In genomic region chr2:150919899-150920298, GRCh38 we compare ENCODE assay signal across 22 cellular contexts.
"Had no signal": no experiment of that assay in that cellular context is flagged by ENCODE, and none has a peak within 500 bp of the region (broad histone marks: within the 10 kb centered on the region; RNA-seq: fewer than 3 reads in every experiment).

No MANE protein-coding gene starts in this region.

- DNase-seq: activated CD4-positive, alpha-beta T cell treated with anti-CD3 and anti-CD28 coated beads, Interleukin-2, amount 10 ng/mL, durations not matched to agents 24 days and 14 days; activated CD4-positive, CD25-positive, alpha-beta regulatory T cell; activated CD8-positive, alpha-beta memory T cell treated with anti-CD3 and anti-CD28 coated beads, Interleukin-2, amount 50 U/mL, for 48 hours; activated gamma-delta T cell treated with Interleukin-2 at 50 U/mL for 16 hours; cerebellar nuclear complex; dermis blood vessel endothelial cell; endodermal cell; erythroblast; left ventricle myocardium inferior; mucosa of descending colon; natural killer cell; posterior cingulate gyrus; small intestine; stimulated activated CD4-positive, alpha-beta T cell treated with anti-CD3 and anti-CD28 coated beads, Interleukin-4, amount 100 ng/mL, for 24 hours; stimulated activated naive CD4-positive, alpha-beta T cell treated with Interleukin-2 at 50 U/mL for 16 hours; substantia nigra; transverse colon had no signal

- H3K27ac Mint-ChIP-seq: activated CD4-positive, alpha-beta T cell treated with anti-CD3 and anti-CD28 coated beads, Interleukin-2, amount 10 ng/mL, durations not matched to agents 24 days and 14 days; activated naive CD8-positive, alpha-beta T cell; endodermal cell; natural killer cell; T-helper 2 cell treated with Interferon-gamma antibody and Interleukin-4, amounts not matched to agents 5 μg/mL and 100 μg/mL, for 36 hours had no signal

- H3K27me3 Mint-ChIP-seq: activated CD4-positive, alpha-beta T cell treated with anti-CD3 and anti-CD28 coated beads, Interleukin-2, amount 10 ng/mL, durations not matched to agents 24 days and 14 days had no signal

- H3K4me1 ChIP-seq: breast epithelium, left ventricle myocardium inferior, right atrium auricular region, transverse colon, vagina had no signal

- H3K4me3 ChIP-seq: breast epithelium, left ventricle myocardium inferior, mucosa of descending colon, right atrium auricular region, transverse colon, vagina had no signal

- H3K27ac ChIP-seq: breast epithelium, left ventricle myocardium inferior, right atrium auricular region, transverse colon, vagina had no signal

- H3K4me1 Mint-ChIP-seq: activated CD4-positive, alpha-beta T cell treated with anti-CD3 and anti-CD28 coated beads, Interleukin-2, amount 10 ng/mL, durations not matched to agents 24 days and 14 days; endodermal cell; natural killer cell had no signal

- H3K9me3 Mint-ChIP-seq: activated CD4-positive, alpha-beta T cell treated with anti-CD3 and anti-CD28 coated beads, Interleukin-2, amount 10 ng/mL, durations not matched to agents 24 days and 14 days; T-helper 2 cell treated with Interferon-gamma antibody and Interleukin-4, amounts not matched to agents 5 μg/mL and 100 μg/mL, for 36 hours had no signal

- H3K27me3 ChIP-seq: breast epithelium, right atrium auricular region, transverse colon, vagina had no signal

- H3K4me3 Mint-ChIP-seq: activated CD4-positive, alpha-beta T cell treated with anti-CD3 and anti-CD28 coated beads, Interleukin-2, amount 10 ng/mL, durations not matched to agents 24 days and 14 days; activated naive CD8-positive, alpha-beta T cell; endodermal cell; natural killer cell; T-helper 2 cell treated with Interferon-gamma antibody and Interleukin-4, amounts not matched to agents 5 μg/mL and 100 μg/mL, for 36 hours had no signal

- H3K36me3 Mint-ChIP-seq: activated naive CD8-positive, alpha-beta T cell; natural killer cell had no signal

- H3K36me3 ChIP-seq: breast epithelium, left ventricle myocardium inferior, right atrium auricular region, transverse colon, vagina had no signal

- H3K9me3 ChIP-seq: breast epithelium, left ventricle myocardium inferior, mucosa of descending colon, right atrium auricular region, transverse colon, vagina had no signal
